In genomic region chr16:67170948-67171649, GRCh38 we compare ENCODE assay signal across 9 cellular contexts. TPM values are rescaled to one million over a fixed set of nuclear protein-coding genes. Genes with fewer than 3 reads are reported as not detected.
DNase-seq lines count a peak whose midpoint lies in the region; ATAC-seq, FAIRE-seq and TF ChIP-seq lines count a peak whose summit lies in the region.
"Had no signal": no experiment of that assay in that cellular context is flagged by ENCODE, and none has a peak within 500 bp of the region (broad histone marks: within the 10 kb centered on the region; RNA-seq: fewer than 3 reads in every experiment).

No MANE protein-coding gene starts in this region.

- no peak for TF ChIP-seq CTCF in GM12878 (IDR thresholded peaks at IDR 0.05 in 2 of 3, conservative IDR thresholded peaks at IDR 0.05 in 1 of 3; ENCODE audit: control insufficient read depth in 2 of 3, extremely low read depth in 1 of 3, insufficient read depth in 1 of 3, low read depth in 3 of 3, low read length in 3 of 3)
- TF ChIP-seq CTCF in right lobe of liver (IDR thresholded peaks at IDR 0.05) = no peak
- TF ChIP-seq CTCF in uterus (IDR thresholded peaks at IDR 0.05) = no peak

- H3K9ac ChIP-seq in GM12878 (ENCODE audit: control insufficient read depth, insufficient read depth, low read length) = peak overlapping the region; percentile 69; the same call in 1 of the 2 replicates

- ATAC-seq in Right ventricle myocardium inferior (peak; percentile 15), GM12878 (peak; percentile 12), right lobe of liver (peak in 3 of 4 donors; percentile 3 to 4 (median 4))

- peak overlapping the region; percentile 74 for H2AFZ ChIP-seq in GM12878 (ENCODE audit: control insufficient read depth, low read depth, low read length)

- in situ Hi-C loops in GM12878 (cut with MboI) = no loop called here

- SMC1A ChIA-PET in GM12878 (lab: Charles Lee; ENCODE audit: uncharacterized antibody, unreplicated experiment) = interaction anchor here (1.0 to 4.1 kb wide), 3 partner anchors 12 to 153 kb away, joined by 3 to 48 read pairs (median 6); partner anchors contain the start of genes FBXL8 and TRADD

- CTCF ChIA-PET in GM12878 (lab: Yijun Ruan, JAX) = interaction anchor here (0.8 to 5.4 kb wide), 11 partner anchors 8 to 215 kb away, joined by 3 to 60 read pairs (median 5); partner anchors contain the start of genes B3GNT9, EXOC3L1, FBXL8 and MATCAP1

- intact Hi-C loops in Right ventricle myocardium inferior (cut with DNase I) = no loop called here
- intact Hi-C loops in cardiac septum (cut with DNase I) = no loop called here
- intact Hi-C loops in GM12878 (cut with micrococcal nuclease; ENCODE audit: unreplicated experiment) = no loop called here
- intact Hi-C loops in right lobe of liver (cut with DNase I) = no loop called here
- intact Hi-C loops in uterus (cut with DNase I; ENCODE audit: low total_unique reads) = no loop called here

- H3K27me3 ChIP-seq in GM12878 (replicated peaks in 1 of 2; ENCODE audit: control insufficient read depth in 2 of 2, insufficient read depth in 2 of 2, low read length in 1 of 2) (peaks cover 0 to 5% of the 10 kb centered on the region in 2 experiments; a peak in 2 of 4 replicates), right lobe of liver (no peaks in the 10 kb centered on the region), uterus (no peaks in the 10 kb centered on the region)

- H3K9me3 ChIP-seq in GM12878 (replicated peaks; ENCODE audit: control insufficient read depth, insufficient read depth, low read length) (no peaks in the 10 kb centered on the region), right lobe of liver (no peaks in the 10 kb centered on the region), uterus (no peaks in the 10 kb centered on the region)

- no peak for TF ChIP-seq RAD21 in GM12878 (IDR thresholded peaks at IDR 0.05; ENCODE audit: insufficient read depth, low read depth, low read length)

- H4K20me1 ChIP-seq in GM12878 (ENCODE audit: control insufficient read depth, insufficient read depth) = no peaks in the 10 kb centered on the region

- H3K4me2 ChIP-seq in GM12878 (ENCODE audit: control insufficient read depth, insufficient read depth) = peak overlapping the region; percentile 95

- TF ChIP-seq EP300 in GM12878 (IDR thresholded peaks at IDR 0.05; ENCODE audit: borderline replicate concordance in 1 of 2, control insufficient read depth in 1 of 2, low read depth in 2 of 2, low read length in 2 of 2) = no peak

- H3K4me1 ChIP-seq in GM12878 (ENCODE audit: control insufficient read depth, insufficient read depth, low read length) (peaks cover 43% of the 10 kb centered on the region), right lobe of liver (peaks cover 0 to 28% (median 7%) of the 10 kb centered on the region in 4 donors), uterus (peaks cover 0 to 10% of the 10 kb centered on the region in 2 donors)

- TF ChIP-seq POLR2A in GM12878 (IDR thresholded peaks at IDR 0.05; ENCODE audit: low read depth, low read length) = no peak
- TF ChIP-seq POLR2A in right lobe of liver (IDR thresholded peaks at IDR 0.05) = no peak
- no peak for TF ChIP-seq POLR2A in uterus (IDR thresholded peaks at IDR 0.05)

- no peak for DNase-seq in Right ventricle myocardium inferior (ENCODE audit: missing footprints)
- DNase-seq in cardiac septum (ENCODE audit: low spot score) = no peak
- DNase-seq in GM12878 (ENCODE audit: low read depth, low spot score) = no peak
- no peak for DNase-seq in right lobe of liver
- no peak for DNase-seq in uterus
- DNase-seq in LoVo (ENCODE audit: low spot score) = no peak
- DNase-seq in SHP77 (lab: John Stamatoyannopoulos, UW) = no peak
- DNase-seq in GM19239 (ENCODE audit: insufficient read length, low spot score) = no peak

- H3K79me2 ChIP-seq in GM12878 (ENCODE audit: control insufficient read depth, insufficient read depth, low read length) = no peaks in the 10 kb centered on the region

- peak overlapping the region; percentile 73 for H3K4me3 ChIP-seq in GM12878
- H3K4me3 ChIP-seq in right lobe of liver = peak overlapping the region; percentile 35 to 56 (median 43)
- H3K4me3 ChIP-seq in uterus = peak overlapping the region; percentile 45 to 49

- FAIRE-seq in GM12878 (lab: Jason Lieb, UNC) (peak; percentile 41), GM19239 (lab: Jason Lieb, UNC) (no peak)
- FAIRE-seq: colon had no signal

- TSS peak; percentile 58 for BruUV-seq in GM12878 (replicated peaks; lab: Mats Ljungman, UMichigan)

- H3K27ac ChIP-seq in GM12878 (ENCODE audit: control insufficient read depth, insufficient read depth) (peak overlapping the region; percentile 50), right lobe of liver (peak overlapping the region; percentile 70 to 89 (median 77)), uterus (peak overlapping the region; percentile 85 to 93)

- POLR2A ChIA-PET in GM12878 (lab: Charles Lee) = interaction anchor here (0.7 to 10.9 kb wide), 8 partner anchors 10 to 153 kb away, joined by 3 to 137 read pairs (median 4); partner anchors contain the start of genes FBXL8, FHOD1, HSF4 and TRADD

- RAD21 ChIA-PET in GM12878 (lab: Charles Lee; ENCODE audit: unreplicated experiment) = interaction anchor here (0.9 to 4.1 kb wide), 10 partner anchors 9 to 153 kb away, joined by 3 to 48 read pairs (median 4); partner anchors contain the start of genes E2F4, FBXL8, FHOD1 and TMEM208

- H3K36me3 ChIP-seq in GM12878 (ENCODE audit: control insufficient read depth in 2 of 2, insufficient read depth in 2 of 2, low read length in 1 of 2) = no peaks in the 10 kb centered on the region
- no peaks in the 10 kb centered on the region for H3K36me3 ChIP-seq in right lobe of liver
- H3K36me3 ChIP-seq in uterus = no peaks in the 10 kb centered on the region

- 67% methylated on average over 14 of the region's 14 CpGs for WGBS in GM12878 (ENCODE audit: insufficient coverage, insufficient replicate concordance, low lambda C conversion rate, missing lambda C conversion rate)
- WGBS in right lobe of liver (ENCODE audit: insufficient coverage, low coverage, low lambda C conversion rate, missing lambda C conversion rate) = 27% methylated on average over 3 of the region's 14 CpGs

RNA-seq across cellular contexts. Expression of gene NOL3, which starts 0.8 kb away (rescaled TPM):
- total RNA-seq in Right ventricle myocardium inferior (109 TPM), cardiac septum (86.3 TPM), GM12878 (2014; rRNA removed) (4.3 and 4.5 TPM in 2 replicates), GM12878 (2014; rRNA removed; fragmentation: Illumina TruSeq; extraction: Trizol) (1.5 and 2.3 TPM in 2 replicates), GM12878 (2021) (5.0 and 5.3 TPM in 2 replicates), right lobe of liver (10 to 100 TPM; 21.5 to 44.3 (median 28.1) TPM), uterus (10 to 100 TPM in 2 of 4 donors, 1 to 10 TPM in 2; 3.3 to 29.7 (median 17.0) TPM)
- 59.6 and 65.7 TPM in 2 replicates for total RNA-seq in GM12878 (2013; cell fraction: nucleolus; rRNA removed)
- polyA plus RNA-seq in GM12878 (2011; ENCODE audit: low read depth) = 7.8 TPM
- polyA plus RNA-seq in GM12878 (2011; rRNA removed) (18.4 and 19.5 TPM in 2 replicates), GM12878 (2014; fragmentation: Illumina TruSeq; extraction: Trizol) (3.0 and 4.2 TPM in 2 replicates), GM12878 (2014; fragmentation: Nextera tagmentation; extraction: Ambion mirVana) (under 1 TPM; 0.31 to 0.44 TPM), GM12878 (2014; rRNA removed) (4.8 and 5.8 TPM in 2 replicates), GM12878 (2016; fragmentation: Nextera tagmentation; extraction: Ambion mirVana) (1 to 10 TPM; 1.6 to 2.4 TPM)
- 12.9 and 13.1 TPM in 2 replicates for polyA plus RNA-seq in GM12878 (2011; cell fraction: cytosol; rRNA removed)
- 47.9 and 53.2 TPM in 2 replicates for polyA plus RNA-seq in GM12878 (2011; cell fraction: nucleus; rRNA removed)
- polyA plus RNA-seq in GM12878 (2012) = 21.1 and 24.3 TPM in 2 replicates
- polyA minus RNA-seq in GM12878 (2011; rRNA and poly(A)+ RNA removed) = 9.1 and 9.5 TPM in 2 replicates
- 1.2 TPM in 1 of 2 replicates, not detected in the other for polyA minus RNA-seq in GM12878 (2011; cell fraction: cytosol; rRNA and poly(A)+ RNA removed)
- polyA minus RNA-seq in GM12878 (2011; cell fraction: nucleus; rRNA and poly(A)+ RNA removed) = 5.7 and 8.5 TPM in 2 replicates

RNA-seq across cellular contexts. Expression of gene HSF4, which starts 6.6 kb away (rescaled TPM):
- total RNA-seq in Right ventricle myocardium inferior (49.9 TPM), cardiac septum (49.1 TPM), GM12878 (2014; rRNA removed) (2.6 and 2.9 TPM in 2 replicates), GM12878 (2014; rRNA removed; fragmentation: Illumina TruSeq; extraction: Trizol) (1.2 and 1.4 TPM in 2 replicates), GM12878 (2021) (5.0 and 5.5 TPM in 2 replicates), right lobe of liver (10 to 100 TPM; 10.4 to 44.1 (median 30.1) TPM), uterus (10 to 100 TPM in 3 of 4 donors, not detected in 1; 11.3 to 51.9 (median 42.3) TPM)
- 141 and 182 TPM in 2 replicates for total RNA-seq in GM12878 (2013; cell fraction: nucleolus; rRNA removed)
- 33.8 TPM for polyA plus RNA-seq in GM12878 (2011; ENCODE audit: low read depth)
- polyA plus RNA-seq in GM12878 (2011; rRNA removed) (6.9 and 9.9 TPM in 2 replicates), GM12878 (2014; fragmentation: Illumina TruSeq; extraction: Trizol) (1.5 and 3.0 TPM in 2 replicates), GM12878 (2014; fragmentation: Nextera tagmentation; extraction: Ambion mirVana) (under 1 TPM in 1 of 2 experiments, not detected in 1; 0.31 TPM), GM12878 (2014; rRNA removed) (7.7 TPM in 2 replicates), GM12878 (2016; fragmentation: Nextera tagmentation; extraction: Ambion mirVana) (1 to 10 TPM in 1 of 2 experiments, under 1 TPM in 1; 0.73 to 1.3 TPM)
- 10.1 and 12.3 TPM in 2 replicates for polyA plus RNA-seq in GM12878 (2011; cell fraction: cytosol; rRNA removed)
- polyA plus RNA-seq in GM12878 (2011; cell fraction: nucleus; rRNA removed) = 221 and 281 TPM in 2 replicates
- 26.3 and 26.8 TPM in 2 replicates for polyA plus RNA-seq in GM12878 (2012)
- 3.4 and 4.7 TPM in 2 replicates for polyA minus RNA-seq in GM12878 (2011; rRNA and poly(A)+ RNA removed)
- polyA minus RNA-seq in GM12878 (2011; cell fraction: cytosol; rRNA and poly(A)+ RNA removed) = 2.2 TPM in 1 of 2 replicates, not detected in the other
- 16.9 and 19.1 TPM in 2 replicates for polyA minus RNA-seq in GM12878 (2011; cell fraction: nucleus; rRNA and poly(A)+ RNA removed)

RNA-seq across cellular contexts. Expression of gene FBXL8, which starts 11.3 kb away (rescaled TPM):
- total RNA-seq in Right ventricle myocardium inferior = 10.8 TPM
- total RNA-seq in cardiac septum = 9.5 TPM
- total RNA-seq in GM12878 (2013; cell fraction: nucleolus; rRNA removed) = 112 and 144 TPM in 2 replicates
- 7.6 and 8.3 TPM in 2 replicates for total RNA-seq in GM12878 (2014; rRNA removed)
- 2.0 and 2.1 TPM in 2 replicates for total RNA-seq in GM12878 (2014; rRNA removed; fragmentation: Illumina TruSeq; extraction: Trizol)
- 7.5 and 7.7 TPM in 2 replicates for total RNA-seq in GM12878 (2021)
- polyA plus RNA-seq in GM12878 (2011; ENCODE audit: low read depth) = 1.0 TPM
- 7.6 TPM in 2 replicates for polyA plus RNA-seq in GM12878 (2011; rRNA removed)
- polyA plus RNA-seq in GM12878 (2011; cell fraction: cytosol; rRNA removed) = 8.8 and 16.8 TPM in 2 replicates
- 140 and 156 TPM in 2 replicates for polyA plus RNA-seq in GM12878 (2011; cell fraction: nucleus; rRNA removed)
- 9.6 and 14.4 TPM in 2 replicates for polyA plus RNA-seq in GM12878 (2012)
- polyA plus RNA-seq in GM12878 (2014; fragmentation: Illumina TruSeq; extraction: Trizol) = 1.4 and 1.7 TPM in 2 replicates
- not detected for polyA plus RNA-seq in GM12878 (2014; fragmentation: Nextera tagmentation; extraction: Ambion mirVana)
- 10.4 and 14.7 TPM in 2 replicates for polyA plus RNA-seq in GM12878 (2014; rRNA removed)
- polyA plus RNA-seq in GM12878 (2016; fragmentation: Nextera tagmentation; extraction: Ambion mirVana) = 1 to 10 TPM; 5.6 to 6.4 TPM
- polyA minus RNA-seq in GM12878 (2011; rRNA and poly(A)+ RNA removed) = 3.4 and 7.4 TPM in 2 replicates
- 2.3 and 5.1 TPM in 2 replicates for polyA minus RNA-seq in GM12878 (2011; cell fraction: cytosol; rRNA and poly(A)+ RNA removed)
- 17.2 and 22.7 TPM in 2 replicates for polyA minus RNA-seq in GM12878 (2011; cell fraction: nucleus; rRNA and poly(A)+ RNA removed)
- total RNA-seq in right lobe of liver = 10 to 100 TPM in 4 of 6 experiments, 1 to 10 TPM in 2; 6.1 to 15.0 (median 11.6) TPM
- 10 to 100 TPM in 2 of 4 donors, 1 to 10 TPM in 1, not detected in 1; 2.6 to 47.4 (median 14.1) TPM for total RNA-seq in uterus

RNA-seq across cellular contexts. Expression of gene TRADD, which starts 11.4 kb away (rescaled TPM):
- total RNA-seq in Right ventricle myocardium inferior = 8.2 TPM
- total RNA-seq in cardiac septum = 11.0 TPM
- total RNA-seq in GM12878 (2013; cell fraction: nucleolus; rRNA removed) = 17.8 and 21.6 TPM in 2 replicates
- 20.8 and 21.0 TPM in 2 replicates for total RNA-seq in GM12878 (2014; rRNA removed)
- 5.3 and 5.6 TPM in 2 replicates for total RNA-seq in GM12878 (2014; rRNA removed; fragmentation: Illumina TruSeq; extraction: Trizol)
- 20.7 and 22.8 TPM in 2 replicates for total RNA-seq in GM12878 (2021)
- polyA plus RNA-seq in GM12878 (2011; ENCODE audit: low read depth) = 6.3 TPM
- 10.1 and 19.4 TPM in 2 replicates for polyA plus RNA-seq in GM12878 (2011; rRNA removed)
- polyA plus RNA-seq in GM12878 (2011; cell fraction: cytosol; rRNA removed) = 26.6 and 38.9 TPM in 2 replicates
- polyA plus RNA-seq in GM12878 (2011; cell fraction: nucleus; rRNA removed) = 53.2 and 59.8 TPM in 2 replicates
- polyA plus RNA-seq in GM12878 (2012) = 28.2 and 31.1 TPM in 2 replicates
- 3.6 and 4.5 TPM in 2 replicates for polyA plus RNA-seq in GM12878 (2014; fragmentation: Illumina TruSeq; extraction: Trizol)
- 1 to 10 TPM; 1.7 to 3.5 TPM for polyA plus RNA-seq in GM12878 (2014; fragmentation: Nextera tagmentation; extraction: Ambion mirVana)
- polyA plus RNA-seq in GM12878 (2014; rRNA removed) = 23.1 and 23.5 TPM in 2 replicates
- polyA plus RNA-seq in GM12878 (2016; fragmentation: Nextera tagmentation; extraction: Ambion mirVana) = 10 to 100 TPM; 18.5 to 20.9 TPM
- polyA minus RNA-seq in GM12878 (2011; rRNA and poly(A)+ RNA removed) = 4.1 and 10.8 TPM in 2 replicates
- polyA minus RNA-seq in GM12878 (2011; cell fraction: cytosol; rRNA and poly(A)+ RNA removed) = 7.2 and 7.5 TPM in 2 replicates
- polyA minus RNA-seq in GM12878 (2011; cell fraction: nucleus; rRNA and poly(A)+ RNA removed) = 9.7 and 12.8 TPM in 2 replicates
- total RNA-seq in right lobe of liver = 10 to 100 TPM in 4 of 6 experiments, 1 to 10 TPM in 2; 9.5 to 16.3 (median 10.6) TPM
- 10 to 100 TPM in 2 of 4 donors, 1 to 10 TPM in 2; 2.6 to 21.0 (median 10.6) TPM for total RNA-seq in uterus

RNA-seq across cellular contexts. Expression of gene MATCAP1, which starts 12.7 kb away (rescaled TPM):
- total RNA-seq in Right ventricle myocardium inferior (9.8 TPM), cardiac septum (22.2 TPM), GM12878 (2014; rRNA removed) (11.3 and 11.6 TPM in 2 replicates), GM12878 (2014; rRNA removed; fragmentation: Illumina TruSeq; extraction: Trizol) (7.0 and 7.8 TPM in 2 replicates), GM12878 (2021) (18.3 and 18.8 TPM in 2 replicates), right lobe of liver (10 to 100 TPM in 2 of 6 experiments, 1 to 10 TPM in 4; 3.5 to 13.8 (median 9.3) TPM), uterus (10 to 100 TPM; 10.9 to 35.4 (median 20.5) TPM)
- total RNA-seq in GM12878 (2013; cell fraction: nucleolus; rRNA removed) = 43.8 and 52.6 TPM in 2 replicates
- 9.8 TPM for polyA plus RNA-seq in GM12878 (2011; ENCODE audit: low read depth)
- polyA plus RNA-seq in GM12878 (2011; rRNA removed) (15.5 and 20.1 TPM in 2 replicates), GM12878 (2014; fragmentation: Illumina TruSeq; extraction: Trizol) (7.2 and 9.5 TPM in 2 replicates), GM12878 (2014; fragmentation: Nextera tagmentation; extraction: Ambion mirVana) (1 to 10 TPM; 2.8 to 6.6 TPM), GM12878 (2014; rRNA removed) (25.8 and 28.9 TPM in 2 replicates), GM12878 (2016; fragmentation: Nextera tagmentation; extraction: Ambion mirVana) (1 to 10 TPM; 5.6 to 7.6 TPM)
- 28.8 and 36.3 TPM in 2 replicates for polyA plus RNA-seq in GM12878 (2011; cell fraction: cytosol; rRNA removed)
- polyA plus RNA-seq in GM12878 (2011; cell fraction: nucleus; rRNA removed) = 244 and 246 TPM in 2 replicates
- 22.5 and 23.5 TPM in 2 replicates for polyA plus RNA-seq in GM12878 (2012)
- 9.6 and 23.4 TPM in 2 replicates for polyA minus RNA-seq in GM12878 (2011; rRNA and poly(A)+ RNA removed)
- polyA minus RNA-seq in GM12878 (2011; cell fraction: cytosol; rRNA and poly(A)+ RNA removed) = 5.3 and 10.4 TPM in 2 replicates
- 33.2 and 41.7 TPM in 2 replicates for polyA minus RNA-seq in GM12878 (2011; cell fraction: nucleus; rRNA and poly(A)+ RNA removed)
